ENCODE assay signal across 20 cellular contexts in genomic region chr15:63499611-63500010, GRCh38. TPM values are rescaled to one million over a fixed set of nuclear protein-coding genes. Genes with fewer than 3 reads are reported as not detected.
DNase-seq lines count a peak whose midpoint lies in the region; ATAC-seq and TF ChIP-seq lines count a peak whose summit lies in the region.
"Had no signal": no experiment of that assay in that cellular context is flagged by ENCODE, and none has a peak within 500 bp of the region (broad histone marks: within the 10 kb centered on the region; RNA-seq: fewer than 3 reads in every experiment).

No MANE protein-coding gene starts in this region.

- CTCF ChIA-PET in activated CD4-positive, alpha-beta T cell treated with anti-CD3 and anti-CD28 coated beads for 36 hours (lab: Charles Lee) = interaction anchor here (1.8 kb wide), 1 partner anchor 26 kb away, joined by 4 read pairs; no protein-coding TSS in a partner anchor
- CTCF ChIA-PET in Calu3 (lab: Charles Lee) = no interaction called here

- no peak overlapping the region for H3K9ac ChIP-seq in OCI-LY1 (ENCODE audit: low read length)

- peaks cover 66% of the 10 kb centered on the region for H3K4me1 Mint-ChIP-seq in activated CD4-positive, alpha-beta T cell treated with anti-CD3 and anti-CD28 coated beads for 36 hours
- peaks cover 42% of the 10 kb centered on the region for H3K4me1 Mint-ChIP-seq in stimulated activated memory B cell treated with anti-CD40 and anti-IgM and Interleukin-4, amounts not matched to agents 10 μg/mL and 1 μg/mL and 100 μg/mL, for 72 hours
- H3K4me1 Mint-ChIP-seq in Calu3 (ENCODE audit: low read depth, unreplicated experiment) = peaks cover 41% of the 10 kb centered on the region

- H3K79me2 ChIP-seq in OCI-LY1 (ENCODE audit: insufficient read depth, low read length) = no peaks in the 10 kb centered on the region

- intact Hi-C loops in activated CD4-positive, alpha-beta T cell treated with anti-CD3 and anti-CD28 coated beads for 36 hours (cut with DNase I, micrococcal nuclease) = loop anchor here (5.0 to 10.0 kb wide), 6 partner anchors 32 to 885 kb away; partner anchors contain the start of genes CIAO2A (in 1 of the 2), PCLAF (in 1 of the 2), SNX1 (in 1 of the 2) and TRIP4 (in 1 of the 2)
- intact Hi-C loops in Calu3 (cut with micrococcal nuclease; ENCODE audit: unreplicated experiment) = no loop called here

- no peak for DNase-seq in activated CD4-positive, alpha-beta T cell treated with anti-CD3 and anti-CD28 coated beads for 36 hours
- DNase-seq in activated CD4-positive, alpha-beta T cell treated with anti-CD3 and anti-CD28 coated beads, Interleukin-2, amount 50 U/mL, for 1 hour = no peak
- DNase-seq in kidney tubule cell (ENCODE audit: low spot score) (peak; percentile 39), EL (no peak), LoVo (ENCODE audit: low spot score) (no peak), Calu3 (no peak)
- DNase-seq: activated CD4-positive, CD25-positive, alpha-beta regulatory T cell treated with anti-CD3 and anti-CD28 coated beads, Interleukin-2, amount 50 U/mL, for 72 hours; glutamatergic neuron; MM.1S; NCI-H1694 treated with DMSO at 0.1 percent for 48 hours; NCI-H446 treated with DMSO at 0.1 percent for 48 hours; nephron progenitor cell; OCI-M1; psoas muscle; transverse colon had no signal

- no peaks in the 10 kb centered on the region for H3K9me2 ChIP-seq in OCI-LY1 (ENCODE audit: low read depth, low read length)

- H3K36me3 Mint-ChIP-seq in activated CD4-positive, alpha-beta T cell treated with anti-CD3 and anti-CD28 coated beads for 36 hours (ENCODE audit: low read depth) = no peaks in the 10 kb centered on the region
- no peaks in the 10 kb centered on the region for H3K36me3 Mint-ChIP-seq in stimulated activated memory B cell treated with anti-CD40 and anti-IgM and Interleukin-4, amounts not matched to agents 10 μg/mL and 1 μg/mL and 100 μg/mL, for 72 hours
- peaks cover 35% of the 10 kb centered on the region for H3K36me3 Mint-ChIP-seq in Calu3 (ENCODE audit: insufficient read depth, unreplicated experiment)

- no peaks in the 10 kb centered on the region for H3K9me3 Mint-ChIP-seq in activated CD4-positive, alpha-beta T cell treated with anti-CD3 and anti-CD28 coated beads for 36 hours (ENCODE audit: low read depth)
- no peaks in the 10 kb centered on the region for H3K9me3 Mint-ChIP-seq in stimulated activated memory B cell treated with anti-CD40 and anti-IgM and Interleukin-4, amounts not matched to agents 10 μg/mL and 1 μg/mL and 100 μg/mL, for 72 hours
- no peaks in the 10 kb centered on the region for H3K9me3 Mint-ChIP-seq in Calu3 (ENCODE audit: low read depth, unreplicated experiment)
- H3K9me3 Mint-ChIP-seq: nephron progenitor cell; T-helper 2 cell treated with Interferon-gamma antibody and Interleukin-4, amounts not matched to agents 5 μg/mL and 100 μg/mL, for 36 hours had no signal

- H3K4me1 ChIP-seq in OCI-LY1 (ENCODE audit: insufficient read depth, low read length, severe bottlenecking) = peaks cover 74% of the 10 kb centered on the region

- BruUV-seq in Calu3 (replicated peaks; lab: Mats Ljungman, UMichigan) = no TSS peak

- no peaks in the 10 kb centered on the region for H4K20me1 ChIP-seq in OCI-LY1 (ENCODE audit: insufficient read depth, low read length)

- ATAC-seq in activated CD4-positive, alpha-beta T cell treated with anti-CD3 and anti-CD28 coated beads for 36 hours = no peak
- no peak for ATAC-seq in stimulated activated memory B cell treated with anti-CD40 and anti-IgM and Interleukin-4, amounts not matched to agents 10 μg/mL and 1 μg/mL and 100 μg/mL, for 72 hours
- ATAC-seq: esophagus mucosa, psoas muscle had no signal

- H3F3A ChIP-seq in OCI-LY1 (ENCODE audit: insufficient read depth, low read length) = no peaks in the 10 kb centered on the region

- no peak overlapping the region for H3K4me3 ChIP-seq in OCI-LY1 (ENCODE audit: low read depth, low read length, poor library complexity, severe bottlenecking)
- H3K4me3 ChIP-seq: cardiac muscle cell, psoas muscle, transverse colon had no signal

- no peaks in the 10 kb centered on the region for H3K27me3 Mint-ChIP-seq in activated CD4-positive, alpha-beta T cell treated with anti-CD3 and anti-CD28 coated beads for 36 hours
- no peaks in the 10 kb centered on the region for H3K27me3 Mint-ChIP-seq in stimulated activated memory B cell treated with anti-CD40 and anti-IgM and Interleukin-4, amounts not matched to agents 10 μg/mL and 1 μg/mL and 100 μg/mL, for 72 hours
- no peaks in the 10 kb centered on the region for H3K27me3 Mint-ChIP-seq in Calu3 (ENCODE audit: unreplicated experiment)

- H3K9me3 ChIP-seq in OCI-LY1 (ENCODE audit: low read length) = no peaks in the 10 kb centered on the region
- H3K9me3 ChIP-seq: psoas muscle, transverse colon had no signal

- H3K27me3 ChIP-seq in OCI-LY1 (ENCODE audit: insufficient read depth, low read length) = no peaks in the 10 kb centered on the region
- H3K27me3 ChIP-seq: transverse colon had no signal

- no peak overlapping the region for H3K4me3 Mint-ChIP-seq in activated CD4-positive, alpha-beta T cell treated with anti-CD3 and anti-CD28 coated beads for 36 hours
- H3K4me3 Mint-ChIP-seq in stimulated activated memory B cell treated with anti-CD40 and anti-IgM and Interleukin-4, amounts not matched to agents 10 μg/mL and 1 μg/mL and 100 μg/mL, for 72 hours = no peak overlapping the region
- H3K4me3 Mint-ChIP-seq in Calu3 (ENCODE audit: low read depth, unreplicated experiment) = no peak overlapping the region
- H3K4me3 Mint-ChIP-seq: nephron progenitor cell; T-helper 2 cell treated with Interferon-gamma antibody and Interleukin-4, amounts not matched to agents 5 μg/mL and 100 μg/mL, for 36 hours had no signal

- no peaks in the 10 kb centered on the region for H3K36me3 ChIP-seq in OCI-LY1 (ENCODE audit: insufficient read depth, low read length)
- H3K36me3 ChIP-seq: cardiac muscle cell, transverse colon had no signal

- H3K4me2 ChIP-seq in OCI-LY1 (ENCODE audit: low read length) = no peak overlapping the region

- no peak for TF ChIP-seq CTCF in OCI-LY1 (IDR thresholded peaks at IDR 0.05; ENCODE audit: low read length)
- no peak for TF ChIP-seq CTCF in Calu3 (IDR thresholded peaks at IDR 0.05; ENCODE audit: unreplicated experiment)

- H2AFZ ChIP-seq in OCI-LY1 (ENCODE audit: low read length) = no peak overlapping the region

- POLR2A ChIA-PET in activated CD4-positive, alpha-beta T cell treated with anti-CD3 and anti-CD28 coated beads for 36 hours (lab: Charles Lee) = no interaction called here

- H3K27ac ChIP-seq in OCI-LY1 (ENCODE audit: low read depth, low read length, poor library complexity, severe bottlenecking) = peak overlapping the region; percentile 93
- H3K27ac ChIP-seq: cardiac muscle cell, psoas muscle had no signal

- peak overlapping the region; percentile 13 for H3K27ac Mint-ChIP-seq in activated CD4-positive, alpha-beta T cell treated with anti-CD3 and anti-CD28 coated beads for 36 hours
- peak overlapping the region; percentile 98 for H3K27ac Mint-ChIP-seq in stimulated activated memory B cell treated with anti-CD40 and anti-IgM and Interleukin-4, amounts not matched to agents 10 μg/mL and 1 μg/mL and 100 μg/mL, for 72 hours
- H3K27ac Mint-ChIP-seq in Calu3 (ENCODE audit: unreplicated experiment) = no peak overlapping the region
- H3K27ac Mint-ChIP-seq: nephron progenitor cell had no signal

RNA-seq across cellular contexts. Expression of gene USP3, which starts 4.8 kb away (rescaled TPM):
- 10 to 100 TPM; 51.1 to 51.7 TPM for total RNA-seq in activated CD4-positive, alpha-beta T cell treated with anti-CD3 and anti-CD28 coated beads for 36 hours
- total RNA-seq in Calu3 (2022) = 70.7 and 80.8 TPM in 2 replicates
